Comparison of ENCODE assay signal across 8 cellular contexts in the genomic region with DNA sequence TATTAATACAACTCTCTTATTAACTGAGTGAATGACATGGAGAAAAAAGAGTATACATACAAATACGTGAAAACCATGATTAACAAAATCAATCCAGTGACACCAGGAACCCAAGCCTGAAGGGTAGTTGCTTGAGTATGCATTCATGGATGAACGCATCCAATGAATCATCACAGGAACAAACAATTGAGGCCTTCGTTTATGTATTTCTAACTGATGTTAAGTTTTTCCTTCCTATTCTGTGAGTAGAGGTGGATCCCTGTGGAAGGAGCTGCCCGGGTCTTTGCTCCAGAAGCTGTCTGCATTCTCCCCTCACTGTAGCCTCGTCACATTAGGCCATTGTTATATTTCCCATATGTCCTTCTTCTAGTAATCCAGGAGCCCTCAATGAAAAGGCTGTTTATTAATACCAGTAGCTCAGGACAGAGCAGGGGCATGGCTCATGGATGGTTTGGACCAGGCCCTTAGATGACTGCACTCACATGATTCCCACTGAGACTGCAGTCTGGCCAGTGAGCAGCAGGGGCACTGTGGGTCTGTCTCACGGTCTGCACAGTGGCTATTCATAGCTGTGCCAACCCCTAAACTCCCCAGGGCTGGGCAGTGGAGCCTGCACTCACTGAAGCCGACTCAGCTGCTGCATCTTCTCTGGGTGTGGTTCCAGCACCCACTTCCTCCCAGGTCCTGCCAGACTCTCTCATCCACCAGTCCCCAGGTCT.
DNase-seq lines count a peak whose midpoint lies in the region; ATAC-seq and TF ChIP-seq lines count a peak whose summit lies in the region.

No MANE protein-coding gene starts in this region.

- peak; percentile 63 for DNase-seq in activated CD8-positive, alpha-beta memory T cell treated with anti-CD3 and anti-CD28 coated beads, Interleukin-2, amount 50 U/mL, for 48 hours
- no peak for DNase-seq in activated CD8-positive, alpha-beta memory T cell treated with anti-CD3 and anti-CD28 coated beads for 24 hours
- DNase-seq in SW480 (ENCODE audit: low spot score) (peak; percentile 74), epithelial cell of prostate (ENCODE audit: low read depth, low spot score) (peak; percentile 95)

- no peaks in the 10 kb centered on the region for H3K36me3 Mint-ChIP-seq in nephron (ENCODE audit: low read depth)

- H3K9me3 Mint-ChIP-seq in nephron: no peaks in the 10 kb centered on the region

- peak overlapping the region; percentile 98 for H3K27ac ChIP-seq in epithelial cell of prostate

- TF ChIP-seq CTCF in nephron (IDR thresholded peaks at IDR 0.05; ENCODE audit: unreplicated experiment in 3 of 3): peak; percentile 40 to 55 (median 49)

- peaks cover 8% of the 10 kb centered on the region for H3K27me3 Mint-ChIP-seq in nephron (ENCODE audit: low read depth)

- H3K4me3 Mint-ChIP-seq in nephron: no peak overlapping the region

- no peaks in the 10 kb centered on the region for H3K4me1 Mint-ChIP-seq in nephron

- peak; percentile 80 for ATAC-seq in GM21367 (IDR thresholded peaks at IDR 0.05; ENCODE audit: unreplicated experiment)
- peak; percentile 72 for ATAC-seq in HG03521 (IDR thresholded peaks at IDR 0.05; ENCODE audit: unreplicated experiment)
- ATAC-seq in GM19455 (IDR thresholded peaks at IDR 0.05; ENCODE audit: unreplicated experiment): no peak

- no peak overlapping the region for H3K27ac Mint-ChIP-seq in nephron
